23 cellular contexts compared by ENCODE assay signal in the genomic region with DNA sequence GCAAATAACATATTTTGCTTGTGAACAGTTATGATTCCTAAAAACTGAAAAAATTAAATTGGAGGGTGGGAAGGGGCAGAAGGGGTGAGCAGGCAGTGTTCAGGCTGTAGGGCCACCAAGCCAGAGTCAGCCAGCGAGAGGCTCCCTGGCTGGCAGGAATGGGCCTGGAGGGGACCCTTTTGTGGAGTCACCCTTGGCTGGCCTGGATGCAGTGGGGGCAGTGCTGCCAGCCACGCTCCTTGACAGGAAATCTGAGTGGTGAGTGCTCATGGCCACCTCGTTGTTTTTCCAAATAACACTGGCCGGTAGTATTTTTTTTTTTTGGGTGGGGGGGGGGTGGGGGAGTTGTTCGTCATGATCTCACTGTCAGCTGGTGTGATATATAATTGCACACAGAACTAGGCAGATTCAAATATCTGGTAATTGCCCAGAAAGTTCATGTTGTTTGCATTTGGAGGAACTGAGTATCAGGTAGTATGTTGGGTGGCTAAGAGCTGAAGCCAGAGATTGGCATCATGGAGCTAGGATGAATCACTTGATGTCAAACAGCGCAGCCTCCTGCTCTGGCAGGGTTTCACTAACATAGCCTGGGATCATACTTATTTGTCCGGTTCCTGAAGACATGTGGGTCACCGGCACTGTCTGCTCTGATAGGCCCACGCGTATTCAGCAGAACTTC.
DNase-seq lines count a peak whose midpoint lies in the region; ATAC-seq and TF ChIP-seq lines count a peak whose summit lies in the region.
"Had no signal": no experiment of that assay in that cellular context is flagged by ENCODE, and none has a peak within 500 bp of the region (broad histone marks: within the 10 kb centered on the region; RNA-seq: fewer than 3 reads in every experiment).

No MANE protein-coding gene starts in this region.

- no peaks in the 10 kb centered on the region for H3K9me2 ChIP-seq in GM23338 (ENCODE audit: insufficient read depth)
- H3K9me2 ChIP-seq: SK-N-SH had no signal

- H3K4me1 Mint-ChIP-seq in GM23338: peaks cover 2% of the 10 kb centered on the region
- H3K4me1 Mint-ChIP-seq in stimulated activated naive CD8-positive, alpha-beta T cell treated with anti-CD3 and anti-CD28 coated beads, Interleukin-15, amount 100 ng/mL, for 72 hours: no peaks in the 10 kb centered on the region

- H3K4me3 ChIP-seq in heart right ventricle (no peak overlapping the region), GM23338 (no peak overlapping the region), thyroid gland (replicated peaks in 1 of 3) (no peak overlapping the region)

- peaks cover 5% of the 10 kb centered on the region for H3K27me3 Mint-ChIP-seq in GM23338 (ENCODE audit: insufficient read depth, low read depth, poor library complexity)
- H3K27me3 Mint-ChIP-seq in stimulated activated naive CD8-positive, alpha-beta T cell treated with anti-CD3 and anti-CD28 coated beads, Interleukin-15, amount 100 ng/mL, for 72 hours: no peaks in the 10 kb centered on the region

- H3K27me3 ChIP-seq in heart right ventricle (no peaks in the 10 kb centered on the region), GM23338 (ENCODE audit: insufficient read depth) (no peaks in the 10 kb centered on the region), thyroid gland (no peaks in the 10 kb centered on the region)

- no peak overlapping the region for H3K4me3 Mint-ChIP-seq in GM23338
- no peak overlapping the region for H3K4me3 Mint-ChIP-seq in stimulated activated naive CD8-positive, alpha-beta T cell treated with anti-CD3 and anti-CD28 coated beads, Interleukin-15, amount 100 ng/mL, for 72 hours
- H3K4me3 Mint-ChIP-seq: H9 had no signal

- H3K9me3 Mint-ChIP-seq in GM23338: no peaks in the 10 kb centered on the region
- H3K9me3 Mint-ChIP-seq in stimulated activated naive CD8-positive, alpha-beta T cell treated with anti-CD3 and anti-CD28 coated beads, Interleukin-15, amount 100 ng/mL, for 72 hours: no peaks in the 10 kb centered on the region
- H3K9me3 Mint-ChIP-seq: H9 had no signal

- DNase-seq in heart right ventricle: no peak
- no peak for DNase-seq in left cardiac atrium
- no peak for DNase-seq in GM23338 (ENCODE audit: low spot score)
- peak; percentile 38 for DNase-seq in dermis blood vessel endothelial cell
- DNase-seq in thyroid gland: peak; percentile 54 to 66
- no peak for DNase-seq in stimulated activated naive CD8-positive, alpha-beta T cell treated with anti-CD3 and anti-CD28 coated beads, Interleukin-15, amount 100 ng/mL, for 72 hours
- DNase-seq: Calu3, DMS153, DND-41, H9, KBM-7, MV-4-11, NCI-H1105, NCI-H1436 treated with DMSO at 0.1 percent for 48 hours, NCI-H1930, NCI-H446, NCI-H524 treated with DMSO at 0.1 percent for 48 hours, NCI-H82, SIG-M5, SK-N-SH had no signal

- no peak for ATAC-seq in heart right ventricle
- ATAC-seq in left cardiac atrium: no peak
- ATAC-seq in GM23338: peak; percentile 24; the same call in 1 of the 3 replicates
- no peak for ATAC-seq in stimulated activated naive CD8-positive, alpha-beta T cell treated with anti-CD3 and anti-CD28 coated beads, Interleukin-15, amount 100 ng/mL, for 72 hours
- no peak for ATAC-seq in HG03442 (IDR thresholded peaks at IDR 0.05; ENCODE audit: unreplicated experiment)
- ATAC-seq: Panc1 had no signal

- no peak for TF ChIP-seq POLR2A in thyroid gland (IDR thresholded peaks at IDR 0.05)

- H3K36me3 ChIP-seq in heart right ventricle (no peaks in the 10 kb centered on the region), GM23338 (ENCODE audit: insufficient read depth) (no peaks in the 10 kb centered on the region), thyroid gland (no peaks in the 10 kb centered on the region)

- 67 to 71% methylated on average over 10 of the region's 10 CpGs for WGBS in heart right ventricle, 2 donors
- WGBS in thyroid gland, 2 donors: 69 to 73% methylated on average over 10 of the region's 10 CpGs

- no peak for TF ChIP-seq CTCF in heart right ventricle (IDR thresholded peaks at IDR 0.05)
- no peak for TF ChIP-seq CTCF in GM23338 (conservative IDR thresholded peaks at IDR 0.05; ENCODE audit: low read depth in 2 of 2)
- TF ChIP-seq CTCF in thyroid gland (IDR thresholded peaks at IDR 0.05): no peak

- H3F3A ChIP-seq in GM23338 (replicated peaks; ENCODE audit: low read depth): no peaks in the 10 kb centered on the region

- H4K20me1 ChIP-seq in GM23338 (replicated peaks; ENCODE audit: insufficient read depth): no peaks in the 10 kb centered on the region

- H3K36me3 Mint-ChIP-seq in GM23338 (ENCODE audit: low read depth): no peaks in the 10 kb centered on the region

- H2AFZ ChIP-seq in GM23338: no peak overlapping the region

- H3K79me2 ChIP-seq in GM23338 (replicated peaks; ENCODE audit: insufficient read depth): no peaks in the 10 kb centered on the region

- intact Hi-C loops in heart right ventricle (cut with DNase I): loop anchor here in 1 of 10 donors (10.0 kb wide), 1 partner anchor 156 kb away; the partner anchor contains the start of gene PTGR3
- intact Hi-C loops in left cardiac atrium (cut with DNase I): no loop called here
- intact Hi-C loops in thyroid gland (cut with DNase I): no loop called here

- H3K9me3 ChIP-seq in heart right ventricle (peaks cover 0 to 9% (median 0%) of the 10 kb centered on the region in 11 donors), thyroid gland (no peaks in the 10 kb centered on the region)
- H3K9me3 ChIP-seq: SK-N-SH had no signal

- H3K27ac Mint-ChIP-seq in GM23338: no peak overlapping the region
- no peak overlapping the region for H3K27ac Mint-ChIP-seq in stimulated activated naive CD8-positive, alpha-beta T cell treated with anti-CD3 and anti-CD28 coated beads, Interleukin-15, amount 100 ng/mL, for 72 hours
- H3K27ac Mint-ChIP-seq: H9 had no signal

- no peak overlapping the region for H3K4me2 ChIP-seq in GM23338
- H3K4me2 ChIP-seq: SK-N-SH had no signal

- H3K27ac ChIP-seq in heart right ventricle (peak overlapping the region in 8 of 10 donors; percentile 13 to 83 (median 72)), GM23338 (ENCODE audit: low read depth) (no peak overlapping the region), thyroid gland (no peak overlapping the region)
- H3K27ac ChIP-seq: RWPE1 had no signal

- H3K4me1 ChIP-seq in heart right ventricle (peaks cover 0 to 49% (median 16%) of the 10 kb centered on the region in 9 donors), GM23338 (ENCODE audit: insufficient read depth) (no peaks in the 10 kb centered on the region), thyroid gland (peaks cover 33 to 42% of the 10 kb centered on the region in 2 donors)

TF ChIP-seq in GM23338, 12 proteins besides CTCF, POLR2A, EP300 and RAD21 (continues in another document):
- TF ChIP-seq, protein P1, sequence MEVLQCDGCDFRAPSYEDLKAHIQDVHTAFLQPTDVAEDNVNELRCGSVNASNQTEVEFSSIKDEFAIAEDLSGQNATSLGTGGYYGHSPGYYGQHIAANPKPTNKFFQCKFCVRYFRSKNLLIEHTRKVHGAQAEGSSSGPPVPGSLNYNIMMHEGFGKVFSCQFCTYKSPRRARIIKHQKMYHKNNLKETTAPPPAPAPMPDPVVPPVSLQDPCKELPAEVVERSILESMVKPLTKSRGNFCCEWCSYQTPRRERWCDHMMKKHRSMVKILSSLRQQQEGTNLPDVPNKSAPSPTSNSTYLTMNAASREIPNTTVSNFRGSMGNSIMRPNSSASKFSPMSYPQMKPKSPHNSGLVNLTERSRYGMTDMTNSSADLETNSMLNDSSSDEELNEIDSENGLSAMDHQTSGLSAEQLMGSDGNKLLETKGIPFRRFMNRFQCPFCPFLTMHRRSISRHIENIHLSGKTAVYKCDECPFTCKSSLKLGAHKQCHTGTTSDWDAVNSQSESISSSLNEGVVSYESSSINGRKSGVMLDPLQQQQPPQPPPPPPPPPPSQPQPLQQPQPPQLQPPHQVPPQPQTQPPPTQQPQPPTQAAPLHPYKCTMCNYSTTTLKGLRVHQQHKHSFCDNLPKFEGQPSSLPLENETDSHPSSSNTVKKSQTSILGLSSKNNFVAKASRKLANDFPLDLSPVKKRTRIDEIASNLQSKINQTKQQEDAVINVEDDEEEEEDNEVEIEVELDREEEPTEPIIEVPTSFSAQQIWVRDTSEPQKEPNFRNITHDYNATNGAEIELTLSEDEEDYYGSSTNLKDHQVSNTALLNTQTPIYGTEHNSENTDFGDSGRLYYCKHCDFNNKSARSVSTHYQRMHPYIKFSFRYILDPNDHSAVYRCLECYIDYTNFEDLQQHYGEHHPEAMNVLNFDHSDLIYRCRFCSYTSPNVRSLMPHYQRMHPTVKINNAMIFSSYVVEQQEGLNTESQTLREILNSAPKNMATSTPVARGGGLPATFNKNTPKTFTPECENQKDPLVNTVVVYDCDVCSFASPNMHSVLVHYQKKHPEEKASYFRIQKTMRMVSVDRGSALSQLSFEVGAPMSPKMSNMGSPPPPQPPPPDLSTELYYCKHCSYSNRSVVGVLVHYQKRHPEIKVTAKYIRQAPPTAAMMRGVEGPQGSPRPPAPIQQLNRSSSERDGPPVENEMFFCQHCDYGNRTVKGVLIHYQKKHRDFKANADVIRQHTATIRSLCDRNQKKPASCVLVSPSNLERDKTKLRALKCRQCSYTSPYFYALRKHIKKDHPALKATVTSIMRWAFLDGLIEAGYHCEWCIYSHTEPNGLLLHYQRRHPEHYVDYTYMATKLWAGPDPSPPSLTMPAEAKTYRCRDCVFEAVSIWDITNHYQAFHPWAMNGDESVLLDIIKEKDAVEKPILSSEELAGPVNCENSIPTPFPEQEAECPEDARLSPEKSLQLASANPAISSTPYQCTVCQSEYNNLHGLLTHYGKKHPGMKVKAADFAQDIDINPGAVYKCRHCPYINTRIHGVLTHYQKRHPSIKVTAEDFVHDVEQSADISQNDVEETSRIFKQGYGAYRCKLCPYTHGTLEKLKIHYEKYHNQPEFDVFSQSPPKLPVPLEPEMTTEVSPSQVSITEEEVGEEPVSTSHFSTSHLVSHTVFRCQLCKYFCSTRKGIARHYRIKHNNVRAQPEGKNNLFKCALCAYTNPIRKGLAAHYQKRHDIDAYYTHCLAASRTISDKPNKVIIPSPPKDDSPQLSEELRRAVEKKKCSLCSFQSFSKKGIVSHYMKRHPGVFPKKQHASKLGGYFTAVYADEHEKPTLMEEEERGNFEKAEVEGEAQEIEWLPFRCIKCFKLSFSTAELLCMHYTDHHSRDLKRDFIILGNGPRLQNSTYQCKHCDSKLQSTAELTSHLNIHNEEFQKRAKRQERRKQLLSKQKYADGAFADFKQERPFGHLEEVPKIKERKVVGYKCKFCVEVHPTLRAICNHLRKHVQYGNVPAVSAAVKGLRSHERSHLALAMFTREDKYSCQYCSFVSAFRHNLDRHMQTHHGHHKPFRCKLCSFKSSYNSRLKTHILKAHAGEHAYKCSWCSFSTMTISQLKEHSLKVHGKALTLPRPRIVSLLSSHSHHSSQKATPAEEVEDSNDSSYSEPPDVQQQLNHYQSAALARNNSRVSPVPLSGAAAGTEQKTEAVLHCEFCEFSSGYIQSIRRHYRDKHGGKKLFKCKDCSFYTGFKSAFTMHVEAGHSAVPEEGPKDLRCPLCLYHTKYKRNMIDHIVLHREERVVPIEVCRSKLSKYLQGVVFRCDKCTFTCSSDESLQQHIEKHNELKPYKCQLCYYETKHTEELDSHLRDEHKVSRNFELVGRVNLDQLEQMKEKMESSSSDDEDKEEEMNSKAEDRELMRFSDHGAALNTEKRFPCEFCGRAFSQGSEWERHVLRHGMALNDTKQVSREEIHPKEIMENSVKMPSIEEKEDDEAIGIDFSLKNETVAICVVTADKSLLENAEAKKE (CRISPR knock-in tag; IDR thresholded peaks at IDR 0.05): no peak
- TF ChIP-seq ZNF331 (CRISPR knock-in tag; IDR thresholded peaks at IDR 0.05; ENCODE audit: low read depth): no peak

Comparison
In these comparisons a context has a peak if more than half of its experiments do, and no peak if none do; other contexts are left out.
1. DNase-seq: peak in dermis blood vessel endothelial cell (single experiment) and thyroid gland (2 of 2); none in heart right ventricle (0 of 2), left cardiac atrium (single experiment), GM23338 (single experiment) and stimulated activated naive CD8-positive, alpha-beta T cell treated with anti-CD3 and anti-CD28 coated beads, Interleukin-15, amount 100 ng/mL, for 72 hours (0 of 2).
2. H3K27ac ChIP-seq: peak in heart right ventricle (8 of 10); none in GM23338 (single experiment) and thyroid gland (0 of 3).